ENCODE assay signal across 24 cellular contexts in the genomic region with DNA sequence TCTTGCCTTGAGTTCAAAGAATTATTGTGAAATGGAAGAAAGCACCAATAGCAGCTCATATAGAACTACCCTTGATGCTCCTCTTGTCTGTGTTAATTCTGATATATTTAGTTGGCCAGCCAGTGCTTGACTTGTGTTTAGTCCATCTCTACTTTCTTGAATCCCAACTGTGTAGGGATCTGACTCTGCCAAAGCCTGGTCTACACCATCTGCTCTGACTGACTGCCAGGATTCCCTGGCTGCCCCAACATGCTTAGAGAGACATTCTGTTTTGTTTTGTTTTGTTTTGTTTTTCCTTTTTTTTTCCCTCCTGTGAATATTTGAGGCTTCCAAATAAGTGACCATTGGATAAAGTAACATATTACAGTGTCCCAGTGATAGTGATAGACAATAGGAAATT.
"Had no signal": no experiment of that assay in that cellular context is flagged by ENCODE, and none has a peak within 500 bp of the region (broad histone marks: within the 10 kb centered on the region; RNA-seq: fewer than 3 reads in every experiment).

No MANE protein-coding gene starts in this region.

- H3K9me3 ChIP-seq: esophagus muscularis mucosa, heart right ventricle, left lung, mucosa of descending colon, neutrophil, pancreas, right lobe of liver, suprapubic skin, transverse colon, upper lobe of right lung, uterus had no signal

- H3K4me3 ChIP-seq: esophagus muscularis mucosa, heart right ventricle, left lung, mucosa of descending colon, pancreas, right lobe of liver, suprapubic skin, transverse colon, upper lobe of right lung, uterus had no signal

- H3K36me3 ChIP-seq: esophagus muscularis mucosa, heart right ventricle, left lung, neutrophil, pancreas, right lobe of liver, suprapubic skin, transverse colon, upper lobe of right lung, uterus had no signal

- DNase-seq: effector CD8-positive, alpha-beta T cell; foreskin keratinocyte; glutamatergic neuron; heart right ventricle; hippocampal formation; left cardiac atrium; left lung; mesenchymal stem cell; mucosa of descending colon; naive B cell; pancreas; right lobe of liver; small intestine; stimulated activated CD4-positive, alpha-beta T cell treated with anti-CD3 and anti-CD28 coated beads, Interleukin-15, amount 100 ng/mL, for 24 hours; stimulated activated CD4-positive, alpha-beta T cell treated with anti-CD3 and anti-CD28 coated beads, Interleukin-2, amount 100 ng/mL, for 48 hours; stimulated activated naive CD4-positive, alpha-beta T cell; stimulated activated naive CD8-positive, alpha-beta T cell treated with anti-CD3 and anti-CD28 coated beads, Interleukin-15, amount 100 ng/mL, for 72 hours; transverse colon; upper lobe of right lung; uterus had no signal

- H3K27ac ChIP-seq: esophagus muscularis mucosa, foreskin keratinocyte, heart right ventricle, left lung, neutrophil, pancreas, right lobe of liver, suprapubic skin, transverse colon, upper lobe of right lung, uterus had no signal

- ATAC-seq: foreskin keratinocyte; heart right ventricle; left cardiac atrium; left lung; mucosa of descending colon; natural killer cell treated with Interleukin-12 subunit alpha and Interleukin-12 subunit beta and Interleukin-15 and Interleukin-18, amount 100 ng/mL, for 72 hours; pancreas; right lobe of liver; stimulated activated naive CD8-positive, alpha-beta T cell treated with anti-CD3 and anti-CD28 coated beads, Interleukin-15, amount 100 ng/mL, for 72 hours; upper lobe of right lung had no signal

- H3K4me1 ChIP-seq: esophagus muscularis mucosa, foreskin keratinocyte, heart right ventricle, left lung, pancreas, right lobe of liver, suprapubic skin, transverse colon, upper lobe of right lung, uterus had no signal

- H3K27me3 ChIP-seq: esophagus muscularis mucosa, foreskin keratinocyte, heart right ventricle, left lung, neutrophil, pancreas, right lobe of liver, suprapubic skin, transverse colon, upper lobe of right lung, uterus had no signal
